22 cellular contexts compared by ENCODE assay signal in genomic region chr20:34632870-34633452, GRCh38.
"Had no signal": no experiment of that assay in that cellular context is flagged by ENCODE, and none has a peak within 500 bp of the region (broad histone marks: within the 10 kb centered on the region; RNA-seq: fewer than 3 reads in every experiment).

No MANE protein-coding gene starts in this region.

- DNase-seq: activated CD4-positive, alpha-beta T cell treated with anti-CD3 and anti-CD28 coated beads for 48 hours; activated CD4-positive, CD25-positive, alpha-beta regulatory T cell; activated CD8-positive, alpha-beta T cell treated with anti-CD3 and anti-CD28 coated beads, Interleukin-2, amount 10 ng/mL, durations not matched to agents 7 days and 5 days; activated T-cell treated with anti-CD3 and anti-CD28 coated beads, Interleukin-2, amount 50 U/mL, for 4 hours; amniotic stem cell; erythroblast; gastrocnemius medialis; head of caudate nucleus; left ventricle myocardium inferior; naive thymus-derived CD4-positive, alpha-beta T cell; psoas muscle; right lobe of liver; stimulated activated CD4-positive, alpha-beta T cell treated with anti-CD3 and anti-CD28 coated beads, Interleukin-4, amount 100 ng/mL, for 1 hour; upper lobe of right lung had no signal

- H3K9ac ChIP-seq: neural progenitor cell had no signal

- H3K4me3 Mint-ChIP-seq: activated CD8-positive, alpha-beta T cell treated with anti-CD3 and anti-CD28 coated beads, Interleukin-2, amount 10 ng/mL, durations not matched to agents 7 days and 5 days; activated naive CD8-positive, alpha-beta T cell; activated T-cell treated with anti-CD3 and anti-CD28 coated beads, Interleukin-2, amount 50 U/mL, for 4 hours; naive thymus-derived CD4-positive, alpha-beta T cell; neural progenitor cell; stimulated activated effector memory CD8-positive, alpha-beta T cell treated with anti-CD3 and anti-CD28 coated beads, Interleukin-12 subunit alpha, Interleukin-12 subunit beta, amount 100 ng/mL, for 72 hours had no signal

- H3K27me3 Mint-ChIP-seq: activated naive CD8-positive, alpha-beta T cell; naive thymus-derived CD4-positive, alpha-beta T cell had no signal

- H3K4me2 ChIP-seq: neural progenitor cell, smooth muscle cell had no signal

- H2AFZ ChIP-seq: neural progenitor cell had no signal

- H3K4me1 Mint-ChIP-seq: neural progenitor cell; stimulated activated effector memory CD8-positive, alpha-beta T cell treated with anti-CD3 and anti-CD28 coated beads, Interleukin-12 subunit alpha, Interleukin-12 subunit beta, amount 100 ng/mL, for 72 hours had no signal

- H3K27me3 ChIP-seq: cardiac muscle cell, gastrocnemius medialis, neural progenitor cell, right lobe of liver, upper lobe of right lung had no signal

- H3K27ac Mint-ChIP-seq: activated CD8-positive, alpha-beta T cell treated with anti-CD3 and anti-CD28 coated beads, Interleukin-2, amount 10 ng/mL, durations not matched to agents 7 days and 5 days; activated naive CD8-positive, alpha-beta T cell; neural progenitor cell; stimulated activated effector memory CD8-positive, alpha-beta T cell treated with anti-CD3 and anti-CD28 coated beads, Interleukin-12 subunit alpha, Interleukin-12 subunit beta, amount 100 ng/mL, for 72 hours had no signal

- H3K9me3 Mint-ChIP-seq: activated T-cell treated with anti-CD3 and anti-CD28 coated beads, Interleukin-2, amount 50 U/mL, for 4 hours; naive thymus-derived CD4-positive, alpha-beta T cell; neural progenitor cell; stimulated activated effector memory CD8-positive, alpha-beta T cell treated with anti-CD3 and anti-CD28 coated beads, Interleukin-12 subunit alpha, Interleukin-12 subunit beta, amount 100 ng/mL, for 72 hours had no signal

- H3K9me3 ChIP-seq: gastrocnemius medialis, left ventricle myocardium inferior, psoas muscle, right lobe of liver, thoracic aorta, upper lobe of right lung had no signal

- H3K4me1 ChIP-seq: neural progenitor cell had no signal

- H3K27ac ChIP-seq: cardiac muscle cell, gastrocnemius medialis, left ventricle myocardium inferior, neural progenitor cell, psoas muscle, SK-N-MC, thoracic aorta, upper lobe of right lung had no signal

- H3K36me3 ChIP-seq: right lobe of liver had no signal

- ATAC-seq: activated CD8-positive, alpha-beta T cell treated with anti-CD3 and anti-CD28 coated beads, Interleukin-2, amount 10 ng/mL, durations not matched to agents 7 days and 5 days; activated T-cell treated with anti-CD3 and anti-CD28 coated beads, Interleukin-2, amount 50 U/mL, for 4 hours; gastrocnemius medialis; naive thymus-derived CD4-positive, alpha-beta T cell; psoas muscle; stimulated activated effector memory CD8-positive, alpha-beta T cell treated with anti-CD3 and anti-CD28 coated beads, Interleukin-12 subunit alpha, Interleukin-12 subunit beta, amount 100 ng/mL, for 72 hours; upper lobe of right lung had no signal

- FAIRE-seq: endometrium had no signal

- H3K4me3 ChIP-seq: cardiac muscle cell, gastrocnemius medialis, left ventricle myocardium inferior, neural progenitor cell, psoas muscle, right lobe of liver, SK-N-MC, smooth muscle cell, thoracic aorta, upper lobe of right lung had no signal
